12 cellular contexts compared by ENCODE assay signal in the genomic region with DNA sequence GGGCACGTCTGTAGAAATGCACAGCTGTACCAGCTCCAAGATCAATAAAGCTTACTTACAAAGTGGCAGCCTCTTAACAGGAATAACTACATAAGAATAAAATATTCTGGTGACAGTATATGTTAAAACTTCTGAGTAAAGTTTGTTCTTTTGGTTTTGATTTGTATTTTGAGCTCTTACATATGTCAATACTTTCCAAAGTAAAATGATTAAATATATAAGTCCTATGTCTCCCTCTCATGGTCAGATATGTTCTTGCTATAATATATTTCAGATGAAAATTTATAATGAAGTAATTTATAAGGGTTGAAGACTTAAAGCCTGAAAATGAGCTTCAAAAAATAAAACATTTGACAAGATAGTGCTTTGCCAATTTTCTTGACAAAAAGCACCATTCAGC.
DNase-seq lines count a peak whose midpoint lies in the region; ATAC-seq and TF ChIP-seq lines count a peak whose summit lies in the region.
"Had no signal": no experiment of that assay in that cellular context is flagged by ENCODE, and none has a peak within 500 bp of the region (broad histone marks: within the 10 kb centered on the region; RNA-seq: fewer than 3 reads in every experiment).

No MANE protein-coding gene starts in this region.

- H4K20me1 ChIP-seq in SK-N-SH (ENCODE audit: insufficient read depth): no peaks in the 10 kb centered on the region

- H3K36me3 ChIP-seq in A673 (ENCODE audit: insufficient read depth, low read length, poor library complexity, severe bottlenecking): no peaks in the 10 kb centered on the region
- H3K36me3 ChIP-seq in SK-N-SH (replicated peaks in 1 of 2; ENCODE audit: control insufficient read depth in 1 of 2, insufficient read depth in 2 of 2, low read length in 1 of 2): no peaks in the 10 kb centered on the region
- H3K36me3 ChIP-seq: neutrophil had no signal

- TF ChIP-seq RAD21 in SK-N-SH (IDR thresholded peaks at IDR 0.05; ENCODE audit: low read length): peak; percentile 41

- H3K9me2 ChIP-seq in SK-N-SH: no peaks in the 10 kb centered on the region

- CTCF ChIA-PET in A673 (lab: Charles Lee) (interaction anchor here (0.8 to 1.1 kb wide), 2 partner anchors 405 to 513 kb away, joined by 3 read pairs; no protein-coding TSS in a partner anchor), SK-N-SH (lab: Yijun Ruan, JAX) (interaction anchor here (0.8 to 2.7 kb wide), 9 partner anchors 9 to 1057 kb away, joined by 3 to 16 read pairs (median 4); no protein-coding TSS in a partner anchor)

- intact Hi-C loops in A673 (cut with micrococcal nuclease; ENCODE audit: unreplicated experiment): loop anchor here (1.0 to 10.0 kb wide), 2 partner anchors 411 to 554 kb away; no protein-coding TSS in a partner anchor

- H3K9me3 ChIP-seq in A673 (ENCODE audit: low read depth, low read length, poor library complexity, severe bottlenecking) (no peaks in the 10 kb centered on the region), SK-N-SH (no peaks in the 10 kb centered on the region)
- H3K9me3 ChIP-seq: neutrophil had no signal

- no peak overlapping the region for H2AFZ ChIP-seq in SK-N-SH (ENCODE audit: low read depth)

- ATAC-seq in HG02870 (IDR thresholded peaks at IDR 0.05; ENCODE audit: unreplicated experiment): no peak
- ATAC-seq: activated T-cell treated with anti-CD3 and anti-CD28 coated beads, Interleukin-2, amount 50 U/mL, for 4 hours had no signal

- 95% methylated on average over 1 of the region's 1 CpG for WGBS in SK-N-SH (ENCODE audit: low lambda C conversion rate)

- DNase-seq in A673 (ENCODE audit: low spot score) (peak; percentile 32), HCEC 1CT (peak; percentile 23), SK-N-SH (peak; percentile 1), glomerular visceral epithelial cell (ENCODE audit: extremely low spot score) (peak; percentile 17), KG1 (lab: John Stamatoyannopoulos, UW) (no peak)
- DNase-seq in stimulated activated naive CD4-positive, alpha-beta T cell treated with Interleukin-2 at 50 U/mL for 16 hours (lab: John Stamatoyannopoulos, UW): no peak
- DNase-seq in stimulated activated CD4-positive, alpha-beta T cell treated with anti-CD3 and anti-CD28 coated beads, Interleukin-2, amount 100 ng/mL, for 48 hours: no peak
- DNase-seq: activated T-cell treated with anti-CD3 and anti-CD28 coated beads, Interleukin-2, amount 50 U/mL, for 4 hours; DMS79 had no signal

- peak; percentile 43 for TF ChIP-seq CTCF in A673 (conservative IDR thresholded peaks at IDR 0.05; ENCODE audit: low read depth, low read length)
- peak; percentile 62 for TF ChIP-seq CTCF in SK-N-SH (IDR thresholded peaks at IDR 0.05)

- no peak overlapping the region for H3K9ac ChIP-seq in SK-N-SH

- H3F3A ChIP-seq in SK-N-SH (replicated peaks; ENCODE audit: insufficient read depth): no peaks in the 10 kb centered on the region

- POLR2A ChIA-PET in A673 (lab: Charles Lee; ENCODE audit: low non-redundant PET): interaction anchor here (0.6 kb wide), 1 partner anchor 520 kb away, joined by 3 read pairs; no protein-coding TSS in a partner anchor
- POLR2A ChIA-PET in SK-N-SH (lab: Yijun Ruan, JAX): no interaction called here

- H3K27me3 ChIP-seq in A673 (replicated peaks; ENCODE audit: insufficient read depth, low read depth, low read length, poor library complexity) (no peaks in the 10 kb centered on the region), SK-N-SH (ENCODE audit: insufficient read depth) (no peaks in the 10 kb centered on the region)
- H3K27me3 ChIP-seq: neutrophil had no signal

- no peak for TF ChIP-seq EP300 in SK-N-SH (IDR thresholded peaks at IDR 0.05; ENCODE audit: borderline replicate concordance in 1 of 2, low read depth in 1 of 2, low read length in 1 of 2)

- no peaks in the 10 kb centered on the region for H3K79me2 ChIP-seq in SK-N-SH (ENCODE audit: insufficient read depth)

- no peaks in the 10 kb centered on the region for H3K4me1 ChIP-seq in A673 (ENCODE audit: insufficient read depth, low read length, poor library complexity, severe bottlenecking)
- no peaks in the 10 kb centered on the region for H3K4me1 ChIP-seq in SK-N-SH (ENCODE audit: control insufficient read depth in 1 of 2, insufficient read depth in 2 of 2, low read depth in 1 of 2, low read length in 1 of 2)

- no peak overlapping the region for H3K27ac ChIP-seq in A673 (ENCODE audit: low read depth, low read length, poor library complexity, severe bottlenecking)
- no peak overlapping the region for H3K27ac ChIP-seq in SK-N-SH (ENCODE audit: low read depth in 2 of 2, low read length in 1 of 2)
- H3K27ac ChIP-seq: HL-60, neutrophil had no signal

- H3K4me3 ChIP-seq in A673 (ENCODE audit: low read depth, low read length, poor library complexity, severe bottlenecking) (no peak overlapping the region), SK-N-SH (ENCODE audit: low read depth in 2 of 2, low read length in 1 of 2) (no peak overlapping the region)

- no peak overlapping the region for H3K4me2 ChIP-seq in SK-N-SH

- no TSS peak for BruUV-seq in A673 (replicated peaks; lab: Mats Ljungman, UMichigan)

TF ChIP-seq in SK-N-SH, 30 proteins besides CTCF, POLR2A, EP300 and RAD21:
- no peak for TF ChIP-seq ELF1 (IDR thresholded peaks at IDR 0.05)

Comparison
In these comparisons a context has a peak if more than half of its experiments do, and no peak if none do; other contexts are left out.
1. DNase-seq: peak in A673 (single experiment), HCEC 1CT (single experiment), SK-N-SH (single experiment) and glomerular visceral epithelial cell (single experiment); none in KG1 (single experiment), stimulated activated naive CD4-positive, alpha-beta T cell treated with Interleukin-2 at 50 U/mL for 16 hours (single experiment) and stimulated activated CD4-positive, alpha-beta T cell treated with anti-CD3 and anti-CD28 coated beads, Interleukin-2, amount 100 ng/mL, for 48 hours (0 of 2).